Comparison of ENCODE assay signal across 11 cellular contexts in the genomic region with DNA sequence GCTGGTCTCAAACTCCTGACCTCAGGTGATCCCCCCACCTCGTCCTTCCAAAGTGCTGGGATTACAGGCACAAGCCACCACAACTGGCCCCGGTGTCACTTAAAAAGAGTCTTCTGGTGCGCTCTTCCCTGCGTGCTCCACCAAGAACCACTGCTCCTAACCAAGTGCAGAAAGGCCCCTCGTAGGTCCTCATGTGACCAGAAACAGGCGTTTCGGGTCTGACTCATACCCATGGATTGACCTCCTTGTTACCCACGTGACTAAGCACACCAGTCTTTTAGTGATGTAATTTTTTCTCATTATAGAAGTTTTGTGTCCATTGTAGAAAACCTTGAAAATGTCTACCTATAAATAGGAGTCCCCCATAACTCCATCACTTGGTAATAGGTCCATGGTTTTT. TPM values are rescaled to one million over a fixed set of nuclear protein-coding genes. Genes with fewer than 3 reads are reported as not detected.
DNase-seq lines count a peak whose midpoint lies in the region; ATAC-seq and FAIRE-seq lines count a peak whose summit lies in the region.
"Had no signal": no experiment of that assay in that cellular context is flagged by ENCODE, and none has a peak within 500 bp of the region (broad histone marks: within the 10 kb centered on the region; RNA-seq: fewer than 3 reads in every experiment).

No MANE protein-coding gene starts in this region.

- no peak overlapping the region for H3K27ac Mint-ChIP-seq in activated T-cell treated with anti-CD3 and anti-CD28 coated beads, Interleukin-2, amount 50 U/mL, for 72 hours

- no peaks in the 10 kb centered on the region for H3K36me3 Mint-ChIP-seq in activated T-cell treated with anti-CD3 and anti-CD28 coated beads, Interleukin-2, amount 50 U/mL, for 72 hours (ENCODE audit: insufficient read depth in 2 of 2)
- no peaks in the 10 kb centered on the region for H3K36me3 Mint-ChIP-seq in activated T-cell treated with anti-CD3 and anti-CD28 coated beads, Interleukin-2, amount 50 U/mL, for 4 hours (ENCODE audit: insufficient read depth)

- no peaks in the 10 kb centered on the region for H3K9me3 Mint-ChIP-seq in activated T-cell treated with anti-CD3 and anti-CD28 coated beads, Interleukin-2, amount 50 U/mL, for 72 hours
- H3K9me3 Mint-ChIP-seq in activated T-cell treated with anti-CD3 and anti-CD28 coated beads, Interleukin-2, amount 50 U/mL, for 4 hours: no peaks in the 10 kb centered on the region

- H3K4me1 Mint-ChIP-seq in activated T-cell treated with anti-CD3 and anti-CD28 coated beads, Interleukin-2, amount 50 U/mL, for 72 hours (ENCODE audit: low read depth): peaks cover 5% of the 10 kb centered on the region
- no peaks in the 10 kb centered on the region for H3K4me1 Mint-ChIP-seq in activated T-cell treated with anti-CD3 and anti-CD28 coated beads, Interleukin-2, amount 50 U/mL, for 4 hours (ENCODE audit: low read depth)

- no peak for FAIRE-seq in urothelium cell line (lab: Jason Lieb, UNC)
- FAIRE-seq: keratinocyte had no signal

- H3K27me3 Mint-ChIP-seq in activated T-cell treated with anti-CD3 and anti-CD28 coated beads, Interleukin-2, amount 50 U/mL, for 72 hours (ENCODE audit: low read depth): no peaks in the 10 kb centered on the region
- peaks cover 18% of the 10 kb centered on the region for H3K27me3 Mint-ChIP-seq in activated T-cell treated with anti-CD3 and anti-CD28 coated beads, Interleukin-2, amount 50 U/mL, for 4 hours (ENCODE audit: low read depth)

- DNase-seq in activated T-cell treated with anti-CD3 and anti-CD28 coated beads, Interleukin-2, amount 50 U/mL, for 72 hours: peak in 1 of 2 donors; percentile 12
- DNase-seq in activated T-cell treated with anti-CD3 and anti-CD28 coated beads, Interleukin-2, amount 50 U/mL, for 4 hours: no peak
- DNase-seq in OCI-M1 (lab: John Stamatoyannopoulos, UW): peak; percentile 76
- DNase-seq in fibroblast of peridontal ligament (ENCODE audit: extremely low read depth): peak; percentile 75
- peak; percentile 83 for DNase-seq in urothelium cell line (ENCODE audit: low spot score)
- DNase-seq in NCI-H69 (lab: John Stamatoyannopoulos, UW): no peak
- DNase-seq: colonic mucosa, psoas muscle had no signal

- ATAC-seq in activated T-cell treated with anti-CD3 and anti-CD28 coated beads, Interleukin-2, amount 50 U/mL, for 72 hours (replicated peaks in 1 of 2): peak; percentile 39 to 45
- ATAC-seq in activated T-cell treated with anti-CD3 and anti-CD28 coated beads, Interleukin-2, amount 50 U/mL, for 4 hours: no peak
- ATAC-seq in GM18858 (IDR thresholded peaks at IDR 0.05; ENCODE audit: unreplicated experiment): no peak
- ATAC-seq in HG03159 (IDR thresholded peaks at IDR 0.05; ENCODE audit: unreplicated experiment): no peak

- H3K4me3 Mint-ChIP-seq in activated T-cell treated with anti-CD3 and anti-CD28 coated beads, Interleukin-2, amount 50 U/mL, for 72 hours: no peak overlapping the region
- H3K4me3 Mint-ChIP-seq in activated T-cell treated with anti-CD3 and anti-CD28 coated beads, Interleukin-2, amount 50 U/mL, for 4 hours: no peak overlapping the region

RNA-seq across cellular contexts. Expression of a gene that starts 13.9 kb away (rescaled TPM):
- not detected for total RNA-seq in activated T-cell treated with anti-CD3 and anti-CD28 coated beads, Interleukin-2, amount 50 U/mL, for 72 hours
- total RNA-seq in activated T-cell treated with anti-CD3 and anti-CD28 coated beads, Interleukin-2, amount 50 U/mL, for 4 hours: not detected
- total RNA-seq: colonic mucosa, psoas muscle had no signal

RNA-seq across cellular contexts. Expression of a gene that starts 14.0 kb away (rescaled TPM):
- not detected for total RNA-seq in activated T-cell treated with anti-CD3 and anti-CD28 coated beads, Interleukin-2, amount 50 U/mL, for 72 hours
- not detected for total RNA-seq in activated T-cell treated with anti-CD3 and anti-CD28 coated beads, Interleukin-2, amount 50 U/mL, for 4 hours
- total RNA-seq: colonic mucosa had no signal

RNA-seq across cellular contexts. Expression of a gene that starts 33.3 kb away (rescaled TPM):
- 10 to 100 TPM; 53.5 to 60.5 TPM for total RNA-seq in activated T-cell treated with anti-CD3 and anti-CD28 coated beads, Interleukin-2, amount 50 U/mL, for 72 hours
- 10 to 100 TPM; 82.4 to 98.2 (median 96.0) TPM for total RNA-seq in activated T-cell treated with anti-CD3 and anti-CD28 coated beads, Interleukin-2, amount 50 U/mL, for 4 hours

Comparison
In these comparisons a context has a peak if more than half of its experiments do, and no peak if none do; other contexts are left out.
1. ATAC-seq: peak in activated T-cell treated with anti-CD3 and anti-CD28 coated beads, Interleukin-2, amount 50 U/mL, for 72 hours (2 of 2); none in activated T-cell treated with anti-CD3 and anti-CD28 coated beads, Interleukin-2, amount 50 U/mL, for 4 hours (0 of 2), GM18858 (single experiment) and HG03159 (single experiment).
2. DNase-seq: peak in OCI-M1 (single experiment), fibroblast of peridontal ligament (single experiment) and urothelium cell line (single experiment); none in activated T-cell treated with anti-CD3 and anti-CD28 coated beads, Interleukin-2, amount 50 U/mL, for 4 hours (single experiment) and NCI-H69 (single experiment).